ENCODE assay signal across 8 cellular contexts in genomic region chr4:48343035-48343434, GRCh38. TPM values are rescaled to one million over a fixed set of nuclear protein-coding genes. Genes with fewer than 3 reads are reported as not detected.
DNase-seq lines count a peak whose midpoint lies in the region; ATAC-seq and TF ChIP-seq lines count a peak whose summit lies in the region.

No MANE protein-coding gene starts in this region.

- no peak for TF ChIP-seq CTCF in kidney epithelial cell (IDR thresholded peaks at IDR 0.05; ENCODE audit: insufficient read depth, low read length, poor library complexity, severe bottlenecking)
- TF ChIP-seq CTCF in tibial nerve (IDR thresholded peaks at IDR 0.05), result no peak

- ATAC-seq in activated T-cell treated with anti-CD3 and anti-CD28 coated beads, Interleukin-2, amount 50 U/mL, for 4 hours, result no peak
- no peak for ATAC-seq in GM21737 (IDR thresholded peaks at IDR 0.05; ENCODE audit: unreplicated experiment)

- no peak overlapping the region for H3K27ac Mint-ChIP-seq in activated T-helper 2 cell treated with anti-CD3 and anti-CD28 coated beads, Interferon-gamma antibody, Interleukin-2, Interleukin-4, amounts not matched to agents 10 μg/mL and 5 μg/mL and 100 μg/mL, durations not matched to agents 14 hours and 24 hours and 36 hours

- H3K27ac ChIP-seq in tibial nerve (peak overlapping the region in 2 of 4 donors; percentile 93 to 98), substantia nigra (ENCODE audit: low read depth, low read length, poor library complexity, severe bottlenecking) (no peak overlapping the region)

- no peak for TF ChIP-seq EP300 in tibial nerve (IDR thresholded peaks at IDR 0.05)

- peak overlapping the region; percentile 99 for H3K4me3 Mint-ChIP-seq in activated T-cell treated with anti-CD3 and anti-CD28 coated beads, Interleukin-2, amount 50 U/mL, for 4 hours
- H3K4me3 Mint-ChIP-seq in activated T-helper 2 cell treated with anti-CD3 and anti-CD28 coated beads, Interferon-gamma antibody, Interleukin-2, Interleukin-4, amounts not matched to agents 10 μg/mL and 5 μg/mL and 100 μg/mL, durations not matched to agents 14 hours and 24 hours and 36 hours (ENCODE audit: low read depth), result peak overlapping the region; percentile 98

- intact Hi-C loops in activated T-helper 2 cell treated with anti-CD3 and anti-CD28 coated beads, Interferon-gamma antibody, Interleukin-2, Interleukin-4, amounts not matched to agents 10 μg/mL and 5 μg/mL and 100 μg/mL, durations not matched to agents 14 hours and 24 hours and 36 hours (cut with micrococcal nuclease), result loop anchor here (10.0 kb wide), 1 partner anchor 508 kb away; the partner anchor contains the start of gene CORIN

- no peaks in the 10 kb centered on the region for H3K9me3 Mint-ChIP-seq in activated T-cell treated with anti-CD3 and anti-CD28 coated beads, Interleukin-2, amount 50 U/mL, for 4 hours
- no peaks in the 10 kb centered on the region for H3K9me3 Mint-ChIP-seq in activated T-helper 2 cell treated with anti-CD3 and anti-CD28 coated beads, Interferon-gamma antibody, Interleukin-2, Interleukin-4, amounts not matched to agents 10 μg/mL and 5 μg/mL and 100 μg/mL, durations not matched to agents 14 hours and 24 hours and 36 hours

- H3K27me3 ChIP-seq in kidney epithelial cell (ENCODE audit: control insufficient read depth, insufficient read depth, low read length) (no peaks in the 10 kb centered on the region), tibial nerve (no peaks in the 10 kb centered on the region)

- DNase-seq in activated T-cell treated with anti-CD3 and anti-CD28 coated beads, Interleukin-2, amount 50 U/mL, for 4 hours, result no peak
- no peak for DNase-seq in activated T-cell treated with anti-CD3 and anti-CD28 coated beads, Interleukin-2, amount 50 U/mL, for 1 hour
- no peak for DNase-seq in activated T-helper 2 cell treated with anti-CD3 and anti-CD28 coated beads, Interferon-gamma antibody, Interleukin-2, Interleukin-4, amounts not matched to agents 10 μg/mL and 5 μg/mL and 100 μg/mL, durations not matched to agents 14 hours and 24 hours and 36 hours (ENCODE audit: low spot score)
- DNase-seq in kidney epithelial cell (ENCODE audit: low read depth), result no peak
- no peak for DNase-seq in tibial nerve (ENCODE audit: low spot score in 2 of 2)
- no peak for DNase-seq in stimulated activated CD4-positive, alpha-beta T cell treated with anti-CD3 and anti-CD28 coated beads, Interleukin-2, amount 100 ng/mL, for 48 hours
- DNase-seq in substantia nigra (lab: John Stamatoyannopoulos, UW), result no peak

- H3K9me3 ChIP-seq in tibial nerve, result no peaks in the 10 kb centered on the region

- H3K36me3 ChIP-seq in kidney epithelial cell (ENCODE audit: control insufficient read depth, insufficient read depth, low read length) (no peaks in the 10 kb centered on the region), tibial nerve (no peaks in the 10 kb centered on the region)

- no peak for TF ChIP-seq POLR2A in tibial nerve (IDR thresholded peaks at IDR 0.05)

- WGBS in tibial nerve, 2 donors, result 21 to 23% methylated on average over 3 of the region's 3 CpGs

- peaks cover 61% of the 10 kb centered on the region for H3K4me1 Mint-ChIP-seq in activated T-cell treated with anti-CD3 and anti-CD28 coated beads, Interleukin-2, amount 50 U/mL, for 4 hours (ENCODE audit: low read depth)
- peaks cover 62% of the 10 kb centered on the region for H3K4me1 Mint-ChIP-seq in activated T-helper 2 cell treated with anti-CD3 and anti-CD28 coated beads, Interferon-gamma antibody, Interleukin-2, Interleukin-4, amounts not matched to agents 10 μg/mL and 5 μg/mL and 100 μg/mL, durations not matched to agents 14 hours and 24 hours and 36 hours (ENCODE audit: low read depth)

- H3K27me3 Mint-ChIP-seq in activated T-cell treated with anti-CD3 and anti-CD28 coated beads, Interleukin-2, amount 50 U/mL, for 4 hours (ENCODE audit: low read depth), result no peaks in the 10 kb centered on the region
- no peaks in the 10 kb centered on the region for H3K27me3 Mint-ChIP-seq in activated T-helper 2 cell treated with anti-CD3 and anti-CD28 coated beads, Interferon-gamma antibody, Interleukin-2, Interleukin-4, amounts not matched to agents 10 μg/mL and 5 μg/mL and 100 μg/mL, durations not matched to agents 14 hours and 24 hours and 36 hours (ENCODE audit: low read depth)

- H3K4me1 ChIP-seq in tibial nerve, result peaks cover 0 to 62% (median 19%) of the 10 kb centered on the region in 4 donors

- peaks cover 2% of the 10 kb centered on the region for H3K36me3 Mint-ChIP-seq in activated T-cell treated with anti-CD3 and anti-CD28 coated beads, Interleukin-2, amount 50 U/mL, for 4 hours (ENCODE audit: insufficient read depth)
- H3K36me3 Mint-ChIP-seq in activated T-helper 2 cell treated with anti-CD3 and anti-CD28 coated beads, Interferon-gamma antibody, Interleukin-2, Interleukin-4, amounts not matched to agents 10 μg/mL and 5 μg/mL and 100 μg/mL, durations not matched to agents 14 hours and 24 hours and 36 hours (ENCODE audit: low read depth), result peaks cover 9% of the 10 kb centered on the region

- H3K4me3 ChIP-seq in kidney epithelial cell (ENCODE audit: low read depth, low read length) (peak overlapping the region; percentile 98), tibial nerve (peak overlapping the region in 3 of 4 donors; percentile 15 to 88 (median 69))

RNA-seq across cellular contexts. Expression of gene SLAIN2, which starts 1.7 kb away (rescaled TPM):
- total RNA-seq in activated T-cell treated with anti-CD3 and anti-CD28 coated beads, Interleukin-2, amount 50 U/mL, for 4 hours, result 10 to 100 TPM; 66.3 to 75.4 (median 72.0) TPM
- total RNA-seq in activated T-helper 2 cell treated with anti-CD3 and anti-CD28 coated beads, Interferon-gamma antibody, Interleukin-2, Interleukin-4, amounts not matched to agents 10 μg/mL and 5 μg/mL and 100 μg/mL, durations not matched to agents 14 hours and 24 hours and 36 hours, result 60.4 and 67.1 TPM in 2 replicates
- total RNA-seq in kidney epithelial cell, result 104 and 109 TPM in 2 replicates
- total RNA-seq in tibial nerve, result 10 to 100 TPM; 23.4 to 53.8 (median 33.8) TPM
